27 cellular contexts compared by ENCODE assay signal in genomic region chr12:26242683-26243082, GRCh38.
"Had no signal": no experiment of that assay in that cellular context is flagged by ENCODE, and none has a peak within 500 bp of the region (broad histone marks: within the 10 kb centered on the region; RNA-seq: fewer than 3 reads in every experiment).

No MANE protein-coding gene starts in this region.

- H3K36me3 ChIP-seq: neural progenitor cell, ovary, right lobe of liver, sigmoid colon, spleen, suprapubic skin, tibial artery, upper lobe of right lung, uterus had no signal

- DNase-seq: naive thymus-derived CD4-positive, alpha-beta T cell; natural killer cell; occipital lobe; ovary; posterior cingulate gyrus; psoas muscle; right cardiac atrium; right lobe of liver; sigmoid colon; spleen; stimulated activated CD4-positive, alpha-beta T cell treated with anti-CD3 and anti-CD28 coated beads, Interleukin-12 subunit alpha, Interleukin-12 subunit beta, amount 100 ng/mL, for 4 hours; stimulated activated CD4-positive, alpha-beta T cell treated with anti-CD3 and anti-CD28 coated beads, Interleukin-1b, Interleukin-23, amount 100 ng/mL, for 48 hours; stimulated activated CD4-positive, alpha-beta T cell treated with anti-CD3 and anti-CD28 coated beads, Interleukin-4, amount 100 ng/mL, for 1 hour; stimulated activated CD4-positive, alpha-beta T cell treated with anti-CD3 and anti-CD28 coated beads, Interleukin-4, amount 100 ng/mL, for 4 hours; stimulated activated CD8-positive, alpha-beta memory T cell treated with anti-CD3 and anti-CD28 coated beads, Interleukin-4, amount 100 ng/mL, for 48 hours; stimulated activated naive CD4-positive, alpha-beta T cell; substantia nigra; testis; tibial artery; trophoblast cell; upper lobe of right lung; uterus had no signal

- H3K27ac ChIP-seq: neural progenitor cell, ovary, parathyroid adenoma, psoas muscle, right lobe of liver, sigmoid colon, spleen, suprapubic skin, testis, tibial artery, upper lobe of right lung, uterus had no signal

- H3K27me3 ChIP-seq: neural progenitor cell, ovary, right lobe of liver, sigmoid colon, suprapubic skin, testis, tibial artery, upper lobe of right lung, uterus had no signal

- H3K4me3 ChIP-seq: neural progenitor cell, ovary, psoas muscle, right lobe of liver, sigmoid colon, smooth muscle cell, spleen, suprapubic skin, testis, tibial artery, upper lobe of right lung, uterus had no signal

- ATAC-seq: naive thymus-derived CD4-positive, alpha-beta T cell; natural killer cell; psoas muscle; right cardiac atrium; right lobe of liver; stimulated activated memory B cell treated with anti-CD40 and anti-IgM and Interleukin-4, amounts not matched to agents 10 μg/mL and 1 μg/mL and 100 μg/mL, for 72 hours; upper lobe of right lung had no signal

- H3K9me3 ChIP-seq: ovary, psoas muscle, right lobe of liver, sigmoid colon, spleen, suprapubic skin, testis, tibial artery, upper lobe of right lung, uterus had no signal

- H3K9ac ChIP-seq: neural progenitor cell, parathyroid adenoma had no signal

- H3K4me1 ChIP-seq: parathyroid adenoma, right lobe of liver, upper lobe of right lung, uterus had no signal
